Comparison of ENCODE assay signal across 7 cellular contexts in the genomic region with DNA sequence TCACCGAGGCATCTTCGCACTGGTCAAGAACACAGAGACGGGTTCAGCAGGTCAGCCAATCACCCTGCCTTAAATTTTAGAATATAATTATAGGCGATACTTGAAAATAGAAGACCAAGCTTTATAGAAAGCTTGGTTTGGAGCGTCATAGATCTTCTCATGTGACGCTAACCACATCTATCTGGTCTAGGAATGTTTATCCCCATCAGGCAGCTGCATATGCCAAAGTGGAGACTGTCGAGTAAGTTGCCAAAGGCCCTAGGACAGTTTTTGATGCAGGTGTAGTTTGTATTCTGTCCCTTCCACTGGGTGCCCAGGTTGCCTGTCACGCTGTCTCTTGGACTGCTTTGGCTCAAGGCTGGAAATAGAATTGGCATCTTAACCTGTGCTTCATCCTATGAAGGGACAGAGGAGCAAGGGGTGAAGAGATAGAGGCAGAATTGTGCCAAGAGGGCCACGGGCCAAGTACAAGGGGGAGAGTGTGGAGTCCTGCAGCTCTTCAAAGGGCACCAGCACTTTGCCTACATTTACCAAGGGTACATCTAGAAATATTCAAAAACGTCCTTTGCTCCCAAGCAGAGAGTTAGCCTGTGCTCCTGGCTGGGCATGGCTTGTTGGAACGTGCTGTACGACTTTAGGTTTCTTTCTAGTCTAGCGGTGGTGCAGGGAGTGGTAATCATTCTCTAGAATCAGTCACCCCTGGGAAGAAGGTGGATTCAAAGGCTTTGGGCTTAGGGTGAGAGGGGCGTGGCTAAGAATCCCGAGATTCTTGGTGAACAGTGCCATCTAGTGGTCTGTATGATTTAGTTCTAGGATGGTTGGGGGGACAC. TPM values are rescaled to one million over a fixed set of nuclear protein-coding genes. Genes with fewer than 3 reads are reported as not detected.
DNase-seq lines count a peak whose midpoint lies in the region; ATAC-seq, FAIRE-seq and TF ChIP-seq lines count a peak whose summit lies in the region.

No MANE protein-coding gene starts in this region.

- H3K27me3 ChIP-seq in GM12878 (replicated peaks in 1 of 2; ENCODE audit: control insufficient read depth in 2 of 2, insufficient read depth in 2 of 2, low read length in 1 of 2) = no peaks in the 10 kb centered on the region

- TF ChIP-seq EP300 in GM12878 (IDR thresholded peaks at IDR 0.05; ENCODE audit: borderline replicate concordance in 1 of 2, control insufficient read depth in 1 of 2, low read depth in 2 of 2, low read length in 2 of 2) = no peak

- intact Hi-C loops in GM12878 (cut with micrococcal nuclease; ENCODE audit: unreplicated experiment) = loop anchor here (1.0 to 10.0 kb wide), 8 partner anchors 26 to 498 kb away; no protein-coding TSS in a partner anchor

- H3K4me1 ChIP-seq in GM12878 (ENCODE audit: control insufficient read depth, insufficient read depth, low read length) = peaks cover 37% of the 10 kb centered on the region

- H3K27ac ChIP-seq in GM12878 (ENCODE audit: control insufficient read depth, insufficient read depth) = peak overlapping the region; percentile 78

- no TSS peak for BruUV-seq in GM12878 (replicated peaks; lab: Mats Ljungman, UMichigan)

- no peak for DNase-seq in GM12892 (ENCODE audit: insufficient read length)
- peak; percentile 76 for DNase-seq in NCI-H2029 (lab: John Stamatoyannopoulos, UW)
- peak; percentile 47 for DNase-seq in T-helper 22 cell (ENCODE audit: low read depth)
- DNase-seq in GM12878 (ENCODE audit: low read depth, low spot score) = peak; percentile 82
- peak; percentile 79 for DNase-seq in iPS DF 4.7 (ENCODE audit: extremely low read depth, low spot score)
- DNase-seq in stimulated activated CD4-positive, alpha-beta T cell treated with anti-CD3 and anti-CD28 coated beads, Interleukin-12 subunit alpha, Interleukin-12 subunit beta, amount 100 ng/mL, for 48 hours (ENCODE audit: low read depth in 2 of 3, low spot score in 1 of 3) = peak; percentile 49 to 83 (median 50)

- no peaks in the 10 kb centered on the region for H3K79me2 ChIP-seq in GM12878 (ENCODE audit: control insufficient read depth, insufficient read depth, low read length)

- peak; percentile 57 to 87 (median 62); a peak in 4 of 6 replicates for TF ChIP-seq CTCF in GM12878 (IDR thresholded peaks at IDR 0.05 in 2 of 3, conservative IDR thresholded peaks at IDR 0.05 in 1 of 3; ENCODE audit: control insufficient read depth in 2 of 3, extremely low read depth in 1 of 3, insufficient read depth in 1 of 3, low read depth in 3 of 3, low read length in 3 of 3)

- POLR2A ChIA-PET in GM12878 (lab: Charles Lee) = interaction anchor here (0.6 to 1.7 kb wide), 5 partner anchors 9 to 214 kb away, joined by 3 to 8 read pairs (median 7); no protein-coding TSS in a partner anchor

- CTCF ChIA-PET in GM12878 (lab: Yijun Ruan, JAX) = interaction anchor here (0.6 to 10.9 kb wide), 29 partner anchors 10 to 498 kb away, joined by 3 to 222 read pairs (median 5); a partner anchor contains a TSS

- no peaks in the 10 kb centered on the region for H4K20me1 ChIP-seq in GM12878 (ENCODE audit: control insufficient read depth, insufficient read depth)

- ATAC-seq in HG02870 (IDR thresholded peaks at IDR 0.05; ENCODE audit: unreplicated experiment) = peak; percentile 32
- ATAC-seq in GM12878 = peak; percentile 61

- FAIRE-seq in GM12892 (lab: Jason Lieb, UNC) (peak; percentile 69), GM12878 (lab: Jason Lieb, UNC) (peak; percentile 85)

- no peak overlapping the region for H3K4me3 ChIP-seq in GM12878

- TF ChIP-seq POLR2A in GM12892 (IDR thresholded peaks at IDR 0.05; ENCODE audit: low read depth, low read length) (no peak), GM12878 (IDR thresholded peaks at IDR 0.05; ENCODE audit: low read depth, low read length) (no peak)

- in situ Hi-C loops in GM12878 (cut with MboI) = loop anchor here (10.0 kb wide), 1 partner anchor 498 kb away; no protein-coding TSS in a partner anchor

- peak; percentile 85 for TF ChIP-seq RAD21 in GM12878 (IDR thresholded peaks at IDR 0.05; ENCODE audit: insufficient read depth, low read depth, low read length)

- peak overlapping the region; percentile 36; the same call in 1 of the 2 replicates for H3K4me2 ChIP-seq in GM12878 (ENCODE audit: control insufficient read depth, insufficient read depth)

- 50% methylated on average over 15 of the region's 15 CpGs for WGBS in GM12878 (ENCODE audit: insufficient coverage, insufficient replicate concordance, low lambda C conversion rate, missing lambda C conversion rate)

- H3K9ac ChIP-seq in GM12878 (ENCODE audit: control insufficient read depth, insufficient read depth, low read length) = no peak overlapping the region

- no peaks in the 10 kb centered on the region; the same call in 2 of the 3 replicates for H3K9me3 ChIP-seq in GM12878 (replicated peaks; ENCODE audit: control insufficient read depth, insufficient read depth, low read length)

- SMC1A ChIA-PET in GM12878 (lab: Charles Lee; ENCODE audit: uncharacterized antibody, unreplicated experiment) = interaction anchor here (0.6 to 16.2 kb wide), 22 partner anchors 9 to 705 kb away, joined by 3 to 288 read pairs (median 4); a partner anchor contains a TSS

- peak overlapping the region; percentile 73 for H2AFZ ChIP-seq in GM12878 (ENCODE audit: control insufficient read depth, low read depth, low read length)

- RAD21 ChIA-PET in GM12878 (lab: Charles Lee; ENCODE audit: unreplicated experiment) = interaction anchor here (0.7 to 14.6 kb wide), 20 partner anchors 9 to 426 kb away, joined by 3 to 157 read pairs (median 6); a partner anchor contains a TSS

- H3K36me3 ChIP-seq in GM12878 (ENCODE audit: control insufficient read depth in 2 of 2, insufficient read depth in 2 of 2, low read length in 1 of 2) = no peaks in the 10 kb centered on the region

TF ChIP-seq in GM12878, 131 proteins besides CTCF, POLR2A, EP300 and RAD21 (continues in another document):
- TF ChIP-seq BHLHE40 (IDR thresholded peaks at IDR 0.05; ENCODE audit: borderline replicate concordance in 1 of 2, low read depth in 2 of 2, low read length in 1 of 2) (peak in 1 of 2 experiments; percentile 40; a peak in 1 of 4 replicates), ZNF207 (IDR thresholded peaks at IDR 0.05; ENCODE audit: borderline replicate concordance) (0 out of 2 replicates have a peak, but pooled peaks have one; percentile 29), ZNF622 (IDR thresholded peaks at IDR 0.05) (no peak), RAD51 (IDR thresholded peaks at IDR 0.05) (no peak), SMC3 (IDR thresholded peaks at IDR 0.05; ENCODE audit: borderline replicate concordance, low read length) (peak; percentile 87), GATAD2B (conservative IDR thresholded peaks at IDR 0.05; ENCODE audit: low read depth) (no peak), IKZF2 (IDR thresholded peaks at IDR 0.05) (peak; percentile 16 to 34; a peak in 1 of 4 replicates), CREM (IDR thresholded peaks at IDR 0.05; ENCODE audit: low read depth) (no peak), SUZ12 (IDR thresholded peaks at IDR 0.05; ENCODE audit: unreplicated experiment) (no peak)
- TF ChIP-seq, protein P1, sequence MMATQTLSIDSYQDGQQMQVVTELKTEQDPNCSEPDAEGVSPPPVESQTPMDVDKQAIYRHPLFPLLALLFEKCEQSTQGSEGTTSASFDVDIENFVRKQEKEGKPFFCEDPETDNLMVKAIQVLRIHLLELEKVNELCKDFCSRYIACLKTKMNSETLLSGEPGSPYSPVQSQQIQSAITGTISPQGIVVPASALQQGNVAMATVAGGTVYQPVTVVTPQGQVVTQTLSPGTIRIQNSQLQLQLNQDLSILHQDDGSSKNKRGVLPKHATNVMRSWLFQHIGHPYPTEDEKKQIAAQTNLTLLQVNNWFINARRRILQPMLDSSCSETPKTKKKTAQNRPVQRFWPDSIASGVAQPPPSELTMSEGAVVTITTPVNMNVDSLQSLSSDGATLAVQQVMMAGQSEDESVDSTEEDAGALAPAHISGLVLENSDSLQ (IDR thresholded peaks at IDR 0.05) = 0 out of 2 replicates have a peak, but pooled peaks have one; percentile 23

RNA-seq across cellular contexts. Expression of a gene that starts 5.3 kb away (rescaled TPM):
- 11.4 TPM for polyA plus RNA-seq in GM12892 (2012; ENCODE audit: missing spikeins)
- 19.9 and 25.9 TPM in 2 replicates for total RNA-seq in GM12878 (2013; cell fraction: nucleolus; rRNA removed)
- 26.9 and 35.0 TPM in 2 replicates for total RNA-seq in GM12878 (2014; rRNA removed)
- 25.5 and 26.8 TPM in 2 replicates for total RNA-seq in GM12878 (2014; rRNA removed; fragmentation: Illumina TruSeq; extraction: Trizol)
- total RNA-seq in GM12878 (2021) = 23.9 and 24.2 TPM in 2 replicates
- 16.3 TPM for polyA plus RNA-seq in GM12878 (2011; ENCODE audit: low read depth)
- polyA plus RNA-seq in GM12878 (2011; rRNA removed) = 11.1 and 11.7 TPM in 2 replicates
- polyA plus RNA-seq in GM12878 (2011; cell fraction: cytosol; rRNA removed) = 12.0 and 13.2 TPM in 2 replicates
- 10.7 and 12.1 TPM in 2 replicates for polyA plus RNA-seq in GM12878 (2011; cell fraction: nucleus; rRNA removed)
- polyA plus RNA-seq in GM12878 (2012) = 21.1 and 24.4 TPM in 2 replicates
- polyA plus RNA-seq in GM12878 (2014; fragmentation: Illumina TruSeq; extraction: Trizol) = 28.8 and 34.6 TPM in 2 replicates
- 1 to 10 TPM; 6.5 to 7.1 TPM for polyA plus RNA-seq in GM12878 (2014; fragmentation: Nextera tagmentation; extraction: Ambion mirVana)
- polyA plus RNA-seq in GM12878 (2014; rRNA removed) = 26.0 and 37.7 TPM in 2 replicates
- polyA plus RNA-seq in GM12878 (2016; fragmentation: Nextera tagmentation; extraction: Ambion mirVana) = 10 to 100 TPM; 39.1 to 44.5 TPM
- polyA minus RNA-seq in GM12878 (2011; rRNA and poly(A)+ RNA removed) = 13.0 and 14.8 TPM in 2 replicates
- polyA minus RNA-seq in GM12878 (2011; cell fraction: cytosol; rRNA and poly(A)+ RNA removed) = 3.6 and 5.4 TPM in 2 replicates
- polyA minus RNA-seq in GM12878 (2011; cell fraction: nucleus; rRNA and poly(A)+ RNA removed) = 6.2 and 8.6 TPM in 2 replicates

RNA-seq across cellular contexts. Expression of a gene that starts 49.6 kb away (rescaled TPM):
- polyA plus RNA-seq in GM12892 (2012; ENCODE audit: missing spikeins) = 107 TPM
- total RNA-seq in GM12878 (2013; cell fraction: nucleolus; rRNA removed) = 213 and 214 TPM in 2 replicates
- 91.0 and 130 TPM in 2 replicates for total RNA-seq in GM12878 (2014; rRNA removed)
- total RNA-seq in GM12878 (2014; rRNA removed; fragmentation: Illumina TruSeq; extraction: Trizol) = 129 and 130 TPM in 2 replicates
- 164 and 167 TPM in 2 replicates for total RNA-seq in GM12878 (2021)
- 57.5 TPM for polyA plus RNA-seq in GM12878 (2011; ENCODE audit: low read depth)
- polyA plus RNA-seq in GM12878 (2011; rRNA removed) = 196 and 292 TPM in 2 replicates
- 114 and 138 TPM in 2 replicates for polyA plus RNA-seq in GM12878 (2011; cell fraction: cytosol; rRNA removed)
- 115 and 132 TPM in 2 replicates for polyA plus RNA-seq in GM12878 (2011; cell fraction: nucleus; rRNA removed)
- polyA plus RNA-seq in GM12878 (2012) = 89.6 and 124 TPM in 2 replicates
- 120 and 143 TPM in 2 replicates for polyA plus RNA-seq in GM12878 (2014; fragmentation: Illumina TruSeq; extraction: Trizol)
- polyA plus RNA-seq in GM12878 (2014; fragmentation: Nextera tagmentation; extraction: Ambion mirVana) = 10 to 100 TPM; 29.1 to 35.6 TPM
- 111 and 112 TPM in 2 replicates for polyA plus RNA-seq in GM12878 (2014; rRNA removed)
- polyA plus RNA-seq in GM12878 (2016; fragmentation: Nextera tagmentation; extraction: Ambion mirVana) = 100 to 1,000 TPM; 191 to 200 TPM
- 160 and 210 TPM in 2 replicates for polyA minus RNA-seq in GM12878 (2011; rRNA and poly(A)+ RNA removed)
- 143 and 148 TPM in 2 replicates for polyA minus RNA-seq in GM12878 (2011; cell fraction: cytosol; rRNA and poly(A)+ RNA removed)
- 135 and 198 TPM in 2 replicates for polyA minus RNA-seq in GM12878 (2011; cell fraction: nucleus; rRNA and poly(A)+ RNA removed)
